ENCODE assay signal across 2 cellular contexts in the genomic region with DNA sequence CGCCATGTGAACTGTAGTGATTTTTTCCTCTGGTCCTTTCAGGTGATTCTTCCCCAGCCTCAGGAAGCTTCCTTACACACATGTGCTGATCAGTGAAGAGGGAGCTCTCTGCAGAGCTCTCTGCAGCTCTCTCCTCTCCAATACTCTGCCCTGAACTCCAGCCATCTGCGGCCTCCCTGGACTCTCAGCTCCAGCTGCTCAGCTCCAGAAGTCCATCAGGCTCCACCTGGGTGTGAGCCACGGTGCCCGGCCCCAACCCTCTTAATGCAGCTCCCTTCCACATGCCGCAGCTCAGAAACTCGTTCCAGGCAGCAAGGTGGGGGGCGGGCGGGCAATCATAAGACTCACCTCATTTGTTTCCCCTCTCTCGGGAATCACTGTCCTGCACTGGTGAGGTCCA.
TF ChIP-seq lines count a peak whose summit lies in the region.

No MANE protein-coding gene starts in this region.

TF ChIP-seq in HepG2, 621 proteins besides CTCF, POLR2A, EP300 and RAD21:
- TF ChIP-seq HNRNPLL (IDR thresholded peaks at IDR 0.05; ENCODE audit: low read depth, low read length, poor library complexity, severe bottlenecking) (no peak), IKZF1 (IDR thresholded peaks at IDR 0.05) (no peak), ZFP36 (IDR thresholded peaks at IDR 0.05; ENCODE audit: borderline replicate concordance, low read depth, low read length, partially characterized antibody) (no peak), RBFOX2 (IDR thresholded peaks at IDR 0.05; ENCODE audit: low read depth, low read length) (no peak), FOXA1 (IDR thresholded peaks at IDR 0.05) (no peak), FOXA1 (CRISPR knock-in tag; IDR thresholded peaks at IDR 0.05) (no peak), LCORL (IDR thresholded peaks at IDR 0.05) (no peak), LCORL (CRISPR knock-in tag; IDR thresholded peaks at IDR 0.05) (no peak), AKAP8 (CRISPR knock-in tag; IDR thresholded peaks at IDR 0.05) (no peak), ZNF75D (CRISPR knock-in tag; IDR thresholded peaks at IDR 0.05; ENCODE audit: borderline replicate concordance) (no peak), ZNF136 (CRISPR knock-in tag; IDR thresholded peaks at IDR 0.05; ENCODE audit: low read depth) (no peak), SMAD1 (CRISPR knock-in tag; IDR thresholded peaks at IDR 0.05; ENCODE audit: borderline replicate concordance, low read depth) (no peak), BRD4 (CRISPR knock-in tag; IDR thresholded peaks at IDR 0.05) (no peak), KLF13 (CRISPR knock-in tag; IDR thresholded peaks at IDR 0.05) (no peak), ZMYM4 (CRISPR knock-in tag; IDR thresholded peaks at IDR 0.05) (no peak), ZNF501 (CRISPR knock-in tag; IDR thresholded peaks at IDR 0.05) (no peak), POLR2AphosphoS2 (IDR thresholded peaks at IDR 0.05; ENCODE audit: low read depth, low read length) (no peak), ZNF678 (CRISPR knock-in tag; IDR thresholded peaks at IDR 0.05) (no peak)
- TF ChIP-seq, protein P1, sequence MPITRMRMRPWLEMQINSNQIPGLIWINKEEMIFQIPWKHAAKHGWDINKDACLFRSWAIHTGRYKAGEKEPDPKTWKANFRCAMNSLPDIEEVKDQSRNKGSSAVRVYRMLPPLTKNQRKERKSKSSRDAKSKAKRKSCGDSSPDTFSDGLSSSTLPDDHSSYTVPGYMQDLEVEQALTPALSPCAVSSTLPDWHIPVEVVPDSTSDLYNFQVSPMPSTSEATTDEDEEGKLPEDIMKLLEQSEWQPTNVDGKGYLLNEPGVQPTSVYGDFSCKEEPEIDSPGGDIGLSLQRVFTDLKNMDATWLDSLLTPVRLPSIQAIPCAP (CRISPR knock-in tag; IDR thresholded peaks at IDR 0.05; ENCODE audit: low read depth), result no peak
- TF ChIP-seq, protein P2, sequence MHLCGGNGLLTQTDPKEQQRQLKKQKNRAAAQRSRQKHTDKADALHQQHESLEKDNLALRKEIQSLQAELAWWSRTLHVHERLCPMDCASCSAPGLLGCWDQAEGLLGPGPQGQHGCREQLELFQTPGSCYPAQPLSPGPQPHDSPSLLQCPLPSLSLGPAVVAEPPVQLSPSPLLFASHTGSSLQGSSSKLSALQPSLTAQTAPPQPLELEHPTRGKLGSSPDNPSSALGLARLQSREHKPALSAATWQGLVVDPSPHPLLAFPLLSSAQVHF (CRISPR knock-in tag; IDR thresholded peaks at IDR 0.05), result no peak
- TF ChIP-seq, protein P3, sequence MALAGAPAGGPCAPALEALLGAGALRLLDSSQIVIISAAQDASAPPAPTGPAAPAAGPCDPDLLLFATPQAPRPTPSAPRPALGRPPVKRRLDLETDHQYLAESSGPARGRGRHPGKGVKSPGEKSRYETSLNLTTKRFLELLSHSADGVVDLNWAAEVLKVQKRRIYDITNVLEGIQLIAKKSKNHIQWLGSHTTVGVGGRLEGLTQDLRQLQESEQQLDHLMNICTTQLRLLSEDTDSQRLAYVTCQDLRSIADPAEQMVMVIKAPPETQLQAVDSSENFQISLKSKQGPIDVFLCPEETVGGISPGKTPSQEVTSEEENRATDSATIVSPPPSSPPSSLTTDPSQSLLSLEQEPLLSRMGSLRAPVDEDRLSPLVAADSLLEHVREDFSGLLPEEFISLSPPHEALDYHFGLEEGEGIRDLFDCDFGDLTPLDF (CRISPR knock-in tag; IDR thresholded peaks at IDR 0.05), result no peak
TF ChIP-seq in HepG2: peak in this region for 0.

TF ChIP-seq in H1, 55 proteins besides CTCF, POLR2A, EP300 and RAD21:
- TF ChIP-seq CHD1 (IDR thresholded peaks at IDR 0.05; ENCODE audit: low read depth, low read length) (no peak), SIRT6 (IDR thresholded peaks at IDR 0.05; ENCODE audit: low read length) (no peak), SP1 (IDR thresholded peaks at IDR 0.05; ENCODE audit: low read depth, low read length) (no peak), SUZ12 (IDR thresholded peaks at IDR 0.05; ENCODE audit: low read length) (no peak), SP2 (IDR thresholded peaks at IDR 0.05; ENCODE audit: low read length) (no peak), JUN (IDR thresholded peaks at IDR 0.05; ENCODE audit: low read depth, low read length) (no peak), TCF12 (IDR thresholded peaks at IDR 0.05; ENCODE audit: low read depth, low read length) (no peak), NRF1 (IDR thresholded peaks at IDR 0.05; ENCODE audit: low read depth, low read length) (no peak)
- TF ChIP-seq, protein P4, sequence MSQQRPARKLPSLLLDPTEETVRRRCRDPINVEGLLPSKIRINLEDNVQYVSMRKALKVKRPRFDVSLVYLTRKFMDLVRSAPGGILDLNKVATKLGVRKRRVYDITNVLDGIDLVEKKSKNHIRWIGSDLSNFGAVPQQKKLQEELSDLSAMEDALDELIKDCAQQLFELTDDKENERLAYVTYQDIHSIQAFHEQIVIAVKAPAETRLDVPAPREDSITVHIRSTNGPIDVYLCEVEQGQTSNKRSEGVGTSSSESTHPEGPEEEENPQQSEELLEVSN (IDR thresholded peaks at IDR 0.05), result no peak
TF ChIP-seq in H1: peak in this region for 0.
